In the genomic region with DNA sequence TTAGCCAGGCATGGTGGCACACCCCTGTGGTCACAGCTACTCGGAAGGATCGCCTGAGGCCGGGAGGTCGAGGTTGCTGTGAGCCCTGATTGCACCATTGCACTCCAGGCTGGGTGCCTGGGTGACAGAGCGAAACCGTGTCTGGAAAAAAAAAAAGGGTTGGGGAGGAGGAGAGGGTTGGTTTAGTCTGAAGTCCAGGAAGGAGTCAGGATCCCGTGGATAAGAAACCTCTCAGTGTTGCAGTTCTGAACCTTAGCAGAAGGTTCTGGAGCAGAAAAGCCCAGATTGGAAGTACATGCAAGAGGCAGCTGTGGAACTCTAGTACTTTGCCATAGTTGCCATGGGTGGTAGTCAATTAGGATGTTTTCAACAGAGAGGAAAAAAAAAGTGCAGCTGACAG, we compare ENCODE assay signal across 1 cellular context.
TF ChIP-seq lines count a peak whose summit lies in the region.

No MANE protein-coding gene starts in this region.

TF ChIP-seq in GM23338, 12 proteins besides CTCF, POLR2A, EP300 and RAD21 (continued from another document):
- TF ChIP-seq, protein P1, sequence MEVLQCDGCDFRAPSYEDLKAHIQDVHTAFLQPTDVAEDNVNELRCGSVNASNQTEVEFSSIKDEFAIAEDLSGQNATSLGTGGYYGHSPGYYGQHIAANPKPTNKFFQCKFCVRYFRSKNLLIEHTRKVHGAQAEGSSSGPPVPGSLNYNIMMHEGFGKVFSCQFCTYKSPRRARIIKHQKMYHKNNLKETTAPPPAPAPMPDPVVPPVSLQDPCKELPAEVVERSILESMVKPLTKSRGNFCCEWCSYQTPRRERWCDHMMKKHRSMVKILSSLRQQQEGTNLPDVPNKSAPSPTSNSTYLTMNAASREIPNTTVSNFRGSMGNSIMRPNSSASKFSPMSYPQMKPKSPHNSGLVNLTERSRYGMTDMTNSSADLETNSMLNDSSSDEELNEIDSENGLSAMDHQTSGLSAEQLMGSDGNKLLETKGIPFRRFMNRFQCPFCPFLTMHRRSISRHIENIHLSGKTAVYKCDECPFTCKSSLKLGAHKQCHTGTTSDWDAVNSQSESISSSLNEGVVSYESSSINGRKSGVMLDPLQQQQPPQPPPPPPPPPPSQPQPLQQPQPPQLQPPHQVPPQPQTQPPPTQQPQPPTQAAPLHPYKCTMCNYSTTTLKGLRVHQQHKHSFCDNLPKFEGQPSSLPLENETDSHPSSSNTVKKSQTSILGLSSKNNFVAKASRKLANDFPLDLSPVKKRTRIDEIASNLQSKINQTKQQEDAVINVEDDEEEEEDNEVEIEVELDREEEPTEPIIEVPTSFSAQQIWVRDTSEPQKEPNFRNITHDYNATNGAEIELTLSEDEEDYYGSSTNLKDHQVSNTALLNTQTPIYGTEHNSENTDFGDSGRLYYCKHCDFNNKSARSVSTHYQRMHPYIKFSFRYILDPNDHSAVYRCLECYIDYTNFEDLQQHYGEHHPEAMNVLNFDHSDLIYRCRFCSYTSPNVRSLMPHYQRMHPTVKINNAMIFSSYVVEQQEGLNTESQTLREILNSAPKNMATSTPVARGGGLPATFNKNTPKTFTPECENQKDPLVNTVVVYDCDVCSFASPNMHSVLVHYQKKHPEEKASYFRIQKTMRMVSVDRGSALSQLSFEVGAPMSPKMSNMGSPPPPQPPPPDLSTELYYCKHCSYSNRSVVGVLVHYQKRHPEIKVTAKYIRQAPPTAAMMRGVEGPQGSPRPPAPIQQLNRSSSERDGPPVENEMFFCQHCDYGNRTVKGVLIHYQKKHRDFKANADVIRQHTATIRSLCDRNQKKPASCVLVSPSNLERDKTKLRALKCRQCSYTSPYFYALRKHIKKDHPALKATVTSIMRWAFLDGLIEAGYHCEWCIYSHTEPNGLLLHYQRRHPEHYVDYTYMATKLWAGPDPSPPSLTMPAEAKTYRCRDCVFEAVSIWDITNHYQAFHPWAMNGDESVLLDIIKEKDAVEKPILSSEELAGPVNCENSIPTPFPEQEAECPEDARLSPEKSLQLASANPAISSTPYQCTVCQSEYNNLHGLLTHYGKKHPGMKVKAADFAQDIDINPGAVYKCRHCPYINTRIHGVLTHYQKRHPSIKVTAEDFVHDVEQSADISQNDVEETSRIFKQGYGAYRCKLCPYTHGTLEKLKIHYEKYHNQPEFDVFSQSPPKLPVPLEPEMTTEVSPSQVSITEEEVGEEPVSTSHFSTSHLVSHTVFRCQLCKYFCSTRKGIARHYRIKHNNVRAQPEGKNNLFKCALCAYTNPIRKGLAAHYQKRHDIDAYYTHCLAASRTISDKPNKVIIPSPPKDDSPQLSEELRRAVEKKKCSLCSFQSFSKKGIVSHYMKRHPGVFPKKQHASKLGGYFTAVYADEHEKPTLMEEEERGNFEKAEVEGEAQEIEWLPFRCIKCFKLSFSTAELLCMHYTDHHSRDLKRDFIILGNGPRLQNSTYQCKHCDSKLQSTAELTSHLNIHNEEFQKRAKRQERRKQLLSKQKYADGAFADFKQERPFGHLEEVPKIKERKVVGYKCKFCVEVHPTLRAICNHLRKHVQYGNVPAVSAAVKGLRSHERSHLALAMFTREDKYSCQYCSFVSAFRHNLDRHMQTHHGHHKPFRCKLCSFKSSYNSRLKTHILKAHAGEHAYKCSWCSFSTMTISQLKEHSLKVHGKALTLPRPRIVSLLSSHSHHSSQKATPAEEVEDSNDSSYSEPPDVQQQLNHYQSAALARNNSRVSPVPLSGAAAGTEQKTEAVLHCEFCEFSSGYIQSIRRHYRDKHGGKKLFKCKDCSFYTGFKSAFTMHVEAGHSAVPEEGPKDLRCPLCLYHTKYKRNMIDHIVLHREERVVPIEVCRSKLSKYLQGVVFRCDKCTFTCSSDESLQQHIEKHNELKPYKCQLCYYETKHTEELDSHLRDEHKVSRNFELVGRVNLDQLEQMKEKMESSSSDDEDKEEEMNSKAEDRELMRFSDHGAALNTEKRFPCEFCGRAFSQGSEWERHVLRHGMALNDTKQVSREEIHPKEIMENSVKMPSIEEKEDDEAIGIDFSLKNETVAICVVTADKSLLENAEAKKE (CRISPR knock-in tag; IDR thresholded peaks at IDR 0.05): no peak
- TF ChIP-seq NANOG (IDR thresholded peaks at IDR 0.05; ENCODE audit: borderline replicate concordance): no peak
- no peak for TF ChIP-seq CREB1 (CRISPR knock-in tag; IDR thresholded peaks at IDR 0.05; ENCODE audit: low read depth)
